ENCODE assay signal across 8 cellular contexts in genomic region chr1:205591522-205592351, GRCh38. TPM values are rescaled to one million over a fixed set of nuclear protein-coding genes. Genes with fewer than 3 reads are reported as not detected.
DNase-seq lines count a peak whose midpoint lies in the region; ATAC-seq and TF ChIP-seq lines count a peak whose summit lies in the region.

No MANE protein-coding gene starts in this region.

- peak; percentile 98 for TF ChIP-seq CTCF in GM10248 (IDR thresholded peaks at IDR 0.05; ENCODE audit: control extremely low read depth, extremely low read depth, low read depth, missing control alignments)
- peak; percentile 95 to 99 (median 98) for TF ChIP-seq CTCF in transverse colon (IDR thresholded peaks at IDR 0.05)

- CTCF ChIA-PET in GM10248 (lab: Yijun Ruan, JAX): interaction anchor here (0.7 to 15.9 kb wide), 54 partner anchors 9 to 439 kb away, joined by 3 to 509 read pairs (median 6); partner anchors contain the start of genes ELK4 and RAB29

- DNase-seq in GM10248 (ENCODE audit: extremely low spot score): peak; percentile 83
- peak; percentile 96 for DNase-seq in NCI-H1105 treated with DMSO at 0.1 percent for 48 hours (lab: John Stamatoyannopoulos, UW)
- DNase-seq in SKM-1 treated with dmso at 0.1 percent for 144 hours (lab: John Stamatoyannopoulos, UW; ENCODE audit: unreplicated experiment): peak; percentile 94
- DNase-seq in activated naive CD8-positive, alpha-beta T cell treated with anti-CD3 and anti-CD28 coated beads, Interleukin-2, amount 10 ng/mL, durations not matched to agents 7 days and 5 days: peak; percentile 95
- DNase-seq in cardiac septum (ENCODE audit: low spot score): peak; percentile 93
- peak; percentile 65 for DNase-seq in pons (ENCODE audit: low spot score)
- peak; percentile 93 for DNase-seq in transverse colon

- H3K4me3 ChIP-seq in transverse colon: peak overlapping the region in 3 of 4 donors; percentile 23 to 56 (median 33)

- intact Hi-C loops in cardiac septum (cut with DNase I) (loop anchor here (1.0 to 5.0 kb wide), 4 partner anchors 41 to 121 kb away; partner anchors contain the start of gene ELK4), transverse colon (cut with DNase I; ENCODE audit: low total_unique reads) (loop anchor here (2.0 kb wide), 1 partner anchor 65 kb away; no protein-coding TSS in a partner anchor)

- peak overlapping the region; percentile 94 for H3K27ac Mint-ChIP-seq in activated naive CD8-positive, alpha-beta T cell treated with anti-CD3 and anti-CD28 coated beads, Interleukin-2, amount 10 ng/mL, durations not matched to agents 7 days and 5 days

- peaks cover 3% of the 10 kb centered on the region for H3K36me3 Mint-ChIP-seq in activated naive CD8-positive, alpha-beta T cell treated with anti-CD3 and anti-CD28 coated beads, Interleukin-2, amount 10 ng/mL, durations not matched to agents 7 days and 5 days

- peak overlapping the region; percentile 89 for H3K4me3 Mint-ChIP-seq in activated naive CD8-positive, alpha-beta T cell treated with anti-CD3 and anti-CD28 coated beads, Interleukin-2, amount 10 ng/mL, durations not matched to agents 7 days and 5 days

- in situ Hi-C loops in transverse colon (cut with MboI; ENCODE audit: low pct_ligation_motif_present in 1 of 4, low pct_unique_long_range_greater_than_20kb in 1 of 4, low sequenced_read_pairs in 3 of 4): loop anchor here in 2 of 4 donors (5.0 to 10.0 kb wide), 2 partner anchors 46 to 63 kb away; no protein-coding TSS in a partner anchor

- no peaks in the 10 kb centered on the region for H3K27me3 ChIP-seq in transverse colon

- H3K27me3 Mint-ChIP-seq in activated naive CD8-positive, alpha-beta T cell treated with anti-CD3 and anti-CD28 coated beads, Interleukin-2, amount 10 ng/mL, durations not matched to agents 7 days and 5 days: no peaks in the 10 kb centered on the region

- peaks cover 3 to 39% (median 14%) of the 10 kb centered on the region in 4 donors for H3K4me1 ChIP-seq in transverse colon

- peak; percentile 70 for ATAC-seq in HG02623 (IDR thresholded peaks at IDR 0.05; ENCODE audit: unreplicated experiment)
- peak; percentile 86 for ATAC-seq in activated naive CD8-positive, alpha-beta T cell treated with anti-CD3 and anti-CD28 coated beads, Interleukin-2, amount 10 ng/mL, durations not matched to agents 7 days and 5 days (ENCODE audit: low read depth)

- POLR2A ChIA-PET in GM10248 (lab: Yijun Ruan, JAX): interaction anchor here (0.6 to 1.0 kb wide), 6 partner anchors 9 to 240 kb away, joined by 3 to 5 read pairs (median 3); partner anchors contain the start of gene ELK4
- POLR2A ChIA-PET in activated naive CD8-positive, alpha-beta T cell treated with anti-CD3 and anti-CD28 coated beads, Interleukin-2, amount 10 ng/mL, durations not matched to agents 7 days and 5 days (lab: Charles Lee): interaction anchor here (0.6 to 5.2 kb wide), 11 partner anchors 9 to 1075 kb away, joined by 3 to 184 read pairs (median 4); partner anchors contain the start of genes ELK4 and MDM4

- WGBS in transverse colon (ENCODE audit: low coverage in 1 of 2), 2 donors: 0 to 4% methylated on average over 10 to 30 of the region's 40 CpGs

- H3K27ac ChIP-seq in transverse colon: peak overlapping the region; percentile 70 to 77 (median 74)

- H3K4me1 Mint-ChIP-seq in activated naive CD8-positive, alpha-beta T cell treated with anti-CD3 and anti-CD28 coated beads, Interleukin-2, amount 10 ng/mL, durations not matched to agents 7 days and 5 days: peaks cover 25% of the 10 kb centered on the region

- H3K9me3 Mint-ChIP-seq in activated naive CD8-positive, alpha-beta T cell treated with anti-CD3 and anti-CD28 coated beads, Interleukin-2, amount 10 ng/mL, durations not matched to agents 7 days and 5 days: no peaks in the 10 kb centered on the region

- TF ChIP-seq EP300 in transverse colon (IDR thresholded peaks at IDR 0.05; ENCODE audit: low read depth): no peak

- no peaks in the 10 kb centered on the region for H3K36me3 ChIP-seq in transverse colon

- TF ChIP-seq POLR2A in transverse colon (IDR thresholded peaks at IDR 0.05): peak; percentile 32

- H3K9me3 ChIP-seq in transverse colon: no peaks in the 10 kb centered on the region

RNA-seq across cellular contexts. Expression of gene ELK4, which starts 40.1 kb away (rescaled TPM):
- total RNA-seq in activated naive CD8-positive, alpha-beta T cell treated with anti-CD3 and anti-CD28 coated beads, Interleukin-2, amount 10 ng/mL, durations not matched to agents 7 days and 5 days: 100 to 1,000 TPM; 124 to 141 TPM
- total RNA-seq in cardiac septum: 42.3 TPM
- total RNA-seq in transverse colon: 10 to 100 TPM; 16.0 to 24.1 (median 19.7) TPM

Comparison
In these comparisons a context has a peak if more than half of its experiments do, and no peak if none do; other contexts are left out.
1. Peak in every context shown above with its lines: DNase-seq, ATAC-seq, H3K4me3 ChIP-seq and H3K27ac ChIP-seq.